In the genomic region with DNA sequence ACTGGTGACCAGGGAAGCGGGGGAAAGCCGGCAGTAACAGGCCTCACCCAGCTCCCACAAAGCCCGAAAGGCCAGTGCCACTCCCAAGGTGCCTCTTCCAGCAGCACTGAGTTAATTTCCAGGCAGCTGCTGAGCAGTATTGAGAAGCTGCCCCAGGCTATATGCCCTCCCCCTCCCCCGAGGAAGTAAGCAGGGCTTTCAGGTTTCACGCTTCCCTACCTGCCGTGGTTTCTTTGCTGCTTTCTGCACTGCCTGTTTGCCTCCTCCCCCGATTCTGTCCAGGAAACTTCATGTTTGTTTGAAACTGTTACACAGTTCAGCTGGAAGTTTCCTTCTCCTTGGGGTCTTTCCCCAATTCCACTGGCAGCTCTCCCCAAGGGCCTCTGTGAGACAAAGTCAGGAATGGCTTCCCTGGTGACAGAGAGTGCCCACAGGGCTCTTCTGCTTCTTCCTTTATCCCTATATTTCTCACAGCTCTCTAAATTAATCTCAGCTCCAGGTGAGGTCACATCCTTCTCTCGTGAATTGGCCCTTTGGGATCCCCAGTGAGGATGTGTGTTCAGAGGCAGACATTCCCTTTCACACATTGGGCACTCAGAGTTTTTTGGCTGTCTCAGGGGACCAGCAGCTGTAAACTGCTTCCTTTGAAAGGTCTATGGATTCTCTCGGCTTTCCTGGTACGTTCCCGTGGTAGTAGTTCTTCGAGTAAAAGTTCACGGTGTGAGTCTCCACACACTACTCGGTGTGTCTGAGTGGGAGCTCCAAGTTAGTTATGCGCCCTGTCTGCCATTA, we compare ENCODE assay signal across 8 cellular contexts. TPM values are rescaled to one million over a fixed set of nuclear protein-coding genes. Genes with fewer than 3 reads are reported as not detected.
DNase-seq lines count a peak whose midpoint lies in the region; ATAC-seq lines count a peak whose summit lies in the region.

No MANE protein-coding gene starts in this region.

- H3K4me3 ChIP-seq in ectodermal cell (ENCODE audit: insufficient read depth, low read depth, low read length) = no peak overlapping the region

- H3K27ac ChIP-seq in ectodermal cell (ENCODE audit: insufficient read depth, low read depth, low read length, poor library complexity, severe bottlenecking) = peak overlapping the region; percentile 80

- H3K4me1 ChIP-seq in ectodermal cell (ENCODE audit: control insufficient read depth, insufficient read depth, low read length) = peaks cover 5% of the 10 kb centered on the region

- peak; percentile 97 for ATAC-seq in HG03039 (IDR thresholded peaks at IDR 0.05; ENCODE audit: unreplicated experiment)

- no peaks in the 10 kb centered on the region for H3K9me3 ChIP-seq in ectodermal cell (ENCODE audit: control insufficient read depth, low read length)

- H3K36me3 ChIP-seq in ectodermal cell (ENCODE audit: control insufficient read depth, insufficient read depth, low read length) = no peaks in the 10 kb centered on the region

- no peaks in the 10 kb centered on the region for H3K27me3 ChIP-seq in ectodermal cell (ENCODE audit: control insufficient read depth, insufficient read depth, low read length, poor library complexity, severe bottlenecking)

- DNase-seq in NCI-H2196 (lab: John Stamatoyannopoulos, UW; ENCODE audit: unreplicated experiment) (peak; percentile 26), NCI-H2196 treated with DMSO at 0.1 percent for 48 hours (lab: John Stamatoyannopoulos, UW; ENCODE audit: unreplicated experiment) (no peak), SW480 (ENCODE audit: low spot score) (peak; percentile 49), NCI-H524 treated with DMSO at 0.1 percent for 48 hours (lab: John Stamatoyannopoulos, UW) (no peak), RKO (ENCODE audit: low spot score) (no peak)
- DNase-seq in stimulated activated CD4-positive, alpha-beta T cell treated with anti-CD3 and anti-CD28 coated beads, Interleukin-15, amount 100 ng/mL, for 24 hours = peak; percentile 52

- WGBS in ectodermal cell, 2 experiments = 59 to 60% methylated on average over 14 to 15 of the region's 15 CpGs

RNA-seq across cellular contexts. Expression of a gene that starts 19.4 kb away (rescaled TPM):
- 20.0 TPM for polyA plus RNA-seq in ectodermal cell (2013, experiment 1 of 4)
- polyA plus RNA-seq in ectodermal cell (2013, experiment 2 of 4) = 16.3 TPM
- polyA plus RNA-seq in ectodermal cell (2013, experiment 3 of 4) = 16.8 TPM
- polyA plus RNA-seq in ectodermal cell (2013, experiment 4 of 4) = 16.3 TPM

Comparison
In these comparisons a context has a peak if more than half of its experiments do, and no peak if none do; other contexts are left out.
1. DNase-seq: peak in NCI-H2196 (single experiment), SW480 (single experiment) and stimulated activated CD4-positive, alpha-beta T cell treated with anti-CD3 and anti-CD28 coated beads, Interleukin-15, amount 100 ng/mL, for 24 hours (single experiment); none in NCI-H2196 treated with DMSO at 0.1 percent for 48 hours (single experiment), NCI-H524 treated with DMSO at 0.1 percent for 48 hours (single experiment) and RKO (single experiment).